31 cellular contexts compared by ENCODE assay signal in genomic region chr2:70310899-70311298, GRCh38.
"Had no signal": no experiment of that assay in that cellular context is flagged by ENCODE, and none has a peak within 500 bp of the region (broad histone marks: within the 10 kb centered on the region; RNA-seq: fewer than 3 reads in every experiment).

No MANE protein-coding gene starts in this region.

- H3K36me3 Mint-ChIP-seq: activated CD4-positive, alpha-beta memory T cell treated with anti-CD3 and anti-CD28 coated beads for 36 hours; activated naive CD4-positive, alpha-beta T cell treated with anti-CD3 and anti-CD28 coated beads, Interleukin-2, amount 10 ng/mL, durations not matched to agents 7 days and 5 days; activated naive CD4-positive, alpha-beta T cell treated with anti-CD3 and anti-CD28 coated beads, Interleukin-2, amount 50 U/mL, for 24 hours; activated naive CD8-positive, alpha-beta T cell; activated naive CD8-positive, alpha-beta T cell treated with anti-CD3 and anti-CD28 coated beads, Interleukin-2, amount 10 ng/mL, durations not matched to agents 7 days and 5 days had no signal

- H3K27me3 ChIP-seq: body of pancreas, brain microvascular endothelial cell, breast epithelium had no signal

- H3K4me3 ChIP-seq: body of pancreas, breast epithelium had no signal

- H3K27me3 Mint-ChIP-seq: activated CD4-positive, alpha-beta memory T cell treated with anti-CD3 and anti-CD28 coated beads for 36 hours; activated naive CD4-positive, alpha-beta T cell treated with anti-CD3 and anti-CD28 coated beads, Interleukin-2, amount 50 U/mL, for 24 hours had no signal

- H3K9me3 Mint-ChIP-seq: activated B cell treated with CpG ODN at 0.5 μM for 24 hours; activated CD4-positive, alpha-beta memory T cell treated with anti-CD3 and anti-CD28 coated beads for 36 hours; activated CD4-positive, alpha-beta T cell treated with anti-CD3 and anti-CD28 coated beads, Interleukin-2, amount 10 ng/mL, durations not matched to agents 24 days and 14 days; activated CD8-positive, alpha-beta T cell treated with anti-CD3 and anti-CD28 coated beads for 36 hours; activated naive CD4-positive, alpha-beta T cell treated with anti-CD3 and anti-CD28 coated beads, Interleukin-2, amount 10 ng/mL, durations not matched to agents 7 days and 5 days; activated naive CD4-positive, alpha-beta T cell treated with anti-CD3 and anti-CD28 coated beads, Interleukin-2, amount 50 U/mL, for 24 hours; activated naive CD8-positive, alpha-beta T cell treated with anti-CD3 and anti-CD28 coated beads, Interleukin-2, amount 10 ng/mL, durations not matched to agents 7 days and 5 days; activated naive CD8-positive, alpha-beta T cell treated with anti-CD3 and anti-CD28 coated beads, Interleukin-2, amount 50 U/mL, for 24 hours; activated T-cell treated with anti-CD3 and anti-CD28 coated beads, Interleukin-2, amount 50 U/mL, for 4 hours; activated T-helper 2 cell treated with anti-CD3 and anti-CD28 coated beads, Interferon-gamma antibody, Interleukin-2, Interleukin-4, amounts not matched to agents 10 μg/mL and 5 μg/mL and 100 μg/mL, durations not matched to agents 14 hours and 24 hours and 36 hours; T-helper 1 cell treated with Interleukin-12 subunit alpha and Interleukin-12 subunit beta and Interleukin-4 antibody, amounts not matched to agents 30 μg/mL and 1 μg/mL, for 36 hours; T-helper 2 cell treated with Interferon-gamma antibody and Interleukin-4, amounts not matched to agents 5 μg/mL and 100 μg/mL, for 36 hours had no signal

- H3K4me1 ChIP-seq: body of pancreas, breast epithelium had no signal

- H3K9me3 ChIP-seq: body of pancreas, breast epithelium had no signal

- H3K36me3 ChIP-seq: brain microvascular endothelial cell, breast epithelium had no signal

- H3K27ac ChIP-seq: body of pancreas, brain microvascular endothelial cell, breast epithelium, VCaP had no signal

- H3K4me3 Mint-ChIP-seq: activated B cell treated with CpG ODN at 0.5 μM for 24 hours; activated CD4-positive, alpha-beta memory T cell treated with anti-CD3 and anti-CD28 coated beads for 36 hours; activated CD4-positive, alpha-beta T cell treated with anti-CD3 and anti-CD28 coated beads, Interleukin-2, amount 10 ng/mL, durations not matched to agents 24 days and 14 days; activated CD8-positive, alpha-beta T cell treated with anti-CD3 and anti-CD28 coated beads for 36 hours; activated naive CD4-positive, alpha-beta T cell treated with anti-CD3 and anti-CD28 coated beads, Interleukin-2, amount 10 ng/mL, durations not matched to agents 7 days and 5 days; activated naive CD4-positive, alpha-beta T cell treated with anti-CD3 and anti-CD28 coated beads, Interleukin-2, amount 50 U/mL, for 24 hours; activated naive CD8-positive, alpha-beta T cell; activated naive CD8-positive, alpha-beta T cell treated with anti-CD3 and anti-CD28 coated beads, Interleukin-2, amount 10 ng/mL, durations not matched to agents 7 days and 5 days; activated naive CD8-positive, alpha-beta T cell treated with anti-CD3 and anti-CD28 coated beads, Interleukin-2, amount 50 U/mL, for 24 hours; activated T-cell treated with anti-CD3 and anti-CD28 coated beads, Interleukin-2, amount 50 U/mL, for 4 hours; T-helper 1 cell treated with Interleukin-12 subunit alpha and Interleukin-12 subunit beta and Interleukin-4 antibody, amounts not matched to agents 30 μg/mL and 1 μg/mL, for 36 hours; T-helper 2 cell treated with Interferon-gamma antibody and Interleukin-4, amounts not matched to agents 5 μg/mL and 100 μg/mL, for 36 hours had no signal

- H3K27ac Mint-ChIP-seq: activated B cell treated with CpG ODN at 0.5 μM for 24 hours; activated CD4-positive, alpha-beta memory T cell treated with anti-CD3 and anti-CD28 coated beads for 36 hours; activated CD4-positive, alpha-beta T cell treated with anti-CD3 and anti-CD28 coated beads, Interleukin-2, amount 10 ng/mL, durations not matched to agents 24 days and 14 days; activated CD8-positive, alpha-beta T cell treated with anti-CD3 and anti-CD28 coated beads for 36 hours; activated naive CD4-positive, alpha-beta T cell treated with anti-CD3 and anti-CD28 coated beads, Interleukin-2, amount 10 ng/mL, durations not matched to agents 7 days and 5 days; activated naive CD4-positive, alpha-beta T cell treated with anti-CD3 and anti-CD28 coated beads, Interleukin-2, amount 50 U/mL, for 24 hours; activated naive CD8-positive, alpha-beta T cell; activated naive CD8-positive, alpha-beta T cell treated with anti-CD3 and anti-CD28 coated beads, Interleukin-2, amount 10 ng/mL, durations not matched to agents 7 days and 5 days; activated naive CD8-positive, alpha-beta T cell treated with anti-CD3 and anti-CD28 coated beads, Interleukin-2, amount 50 U/mL, for 24 hours; activated T-helper 2 cell treated with anti-CD3 and anti-CD28 coated beads, Interferon-gamma antibody, Interleukin-2, Interleukin-4, amounts not matched to agents 10 μg/mL and 5 μg/mL and 100 μg/mL, durations not matched to agents 14 hours and 24 hours and 36 hours; T-helper 1 cell treated with Interleukin-12 subunit alpha and Interleukin-12 subunit beta and Interleukin-4 antibody, amounts not matched to agents 30 μg/mL and 1 μg/mL, for 36 hours; T-helper 2 cell treated with Interferon-gamma antibody and Interleukin-4, amounts not matched to agents 5 μg/mL and 100 μg/mL, for 36 hours had no signal

- H3K4me1 Mint-ChIP-seq: activated B cell treated with CpG ODN at 0.5 μM for 24 hours; activated CD4-positive, alpha-beta T cell treated with anti-CD3 and anti-CD28 coated beads, Interleukin-2, amount 10 ng/mL, durations not matched to agents 24 days and 14 days; activated naive CD4-positive, alpha-beta T cell treated with anti-CD3 and anti-CD28 coated beads, Interleukin-2, amount 50 U/mL, for 24 hours; activated naive CD8-positive, alpha-beta T cell treated with anti-CD3 and anti-CD28 coated beads, Interleukin-2, amount 10 ng/mL, durations not matched to agents 7 days and 5 days; activated naive CD8-positive, alpha-beta T cell treated with anti-CD3 and anti-CD28 coated beads, Interleukin-2, amount 50 U/mL, for 24 hours had no signal

- DNase-seq: activated B cell treated with CpG ODN at 0.5 μM for 24 hours; activated CD4-positive, alpha-beta memory T cell treated with anti-CD3 and anti-CD28 coated beads for 36 hours; activated CD4-positive, alpha-beta T cell treated with anti-CD3 and anti-CD28 coated beads for 4 hours; activated CD4-positive, alpha-beta T cell treated with anti-CD3 and anti-CD28 coated beads, Interleukin-2, amount 10 ng/mL, durations not matched to agents 24 days and 14 days; activated CD4-positive, alpha-beta T cell treated with anti-CD3 and anti-CD28 coated beads, Interleukin-2, amount 50 U/mL, for 1 hour; activated CD4-positive, alpha-beta T cell treated with anti-CD3 and anti-CD28 coated beads, Interleukin-2, amount 50 U/mL, for 4 hours; activated CD4-positive, CD25-positive, alpha-beta regulatory T cell treated with anti-CD3 and anti-CD28 coated beads, Interleukin-2, amount 50 U/mL, for 72 hours; activated CD8-positive, alpha-beta memory T cell treated with anti-CD3 and anti-CD28 coated beads, Interleukin-2, amount 50 U/mL, for 4 hours; activated CD8-positive, alpha-beta T cell treated with anti-CD3 and anti-CD28 coated beads for 36 hours; activated effector memory CD4-positive, alpha-beta T cell treated with Interleukin-2 at 50 U/mL for 16 hours; activated gamma-delta T cell; activated naive CD4-positive, alpha-beta T cell treated with anti-CD3 and anti-CD28 coated beads, Interleukin-2, amount 10 ng/mL, durations not matched to agents 7 days and 5 days; activated naive CD4-positive, alpha-beta T cell treated with Interleukin-2 at 50 U/mL for 16 hours; activated naive CD8-positive, alpha-beta T cell treated with anti-CD3 and anti-CD28 coated beads, Interleukin-2, amount 10 ng/mL, durations not matched to agents 7 days and 5 days; activated naive CD8-positive, alpha-beta T cell treated with anti-CD3 and anti-CD28 coated beads, Interleukin-2, amount 50 U/mL, for 24 hours; activated T-cell treated with anti-CD3 and anti-CD28 coated beads for 4 hours; activated T-cell treated with anti-CD3 and anti-CD28 coated beads, Interleukin-2, amount 50 U/mL, for 1 hour; activated T-cell treated with anti-CD3 and anti-CD28 coated beads, Interleukin-2, amount 50 U/mL, for 4 hours; aorta; body of pancreas; brain microvascular endothelial cell; central memory CD4-positive, alpha-beta T cell; T-helper 2 cell; T-helper 9 cell had no signal

- ATAC-seq: activated CD8-positive, alpha-beta T cell treated with anti-CD3 and anti-CD28 coated beads for 36 hours; activated naive CD8-positive, alpha-beta T cell treated with anti-CD3 and anti-CD28 coated beads, Interleukin-2, amount 50 U/mL, for 24 hours; activated T-cell treated with anti-CD3 and anti-CD28 coated beads, Interleukin-2, amount 50 U/mL, for 4 hours; body of pancreas had no signal
